In the genomic region with DNA sequence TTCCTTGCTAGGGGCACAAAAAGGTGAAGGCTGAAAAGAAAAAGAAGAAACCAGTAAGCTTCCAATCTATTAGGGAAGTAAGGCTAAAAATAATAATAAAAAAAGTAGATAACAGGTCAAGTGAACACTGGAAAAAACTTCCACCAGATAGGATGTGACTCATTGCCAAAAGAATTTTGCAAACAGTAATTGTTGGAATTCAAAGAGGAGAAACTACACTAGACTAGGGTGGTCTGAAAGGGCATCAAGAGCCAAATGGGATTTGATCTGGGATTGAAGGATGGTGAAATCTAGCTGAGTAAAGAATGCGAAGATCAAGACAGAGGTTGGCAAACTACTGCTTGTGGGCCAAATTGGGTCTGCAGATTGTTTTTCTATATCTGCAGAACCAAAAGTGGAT, we compare ENCODE assay signal across 15 cellular contexts. TPM values are rescaled to one million over a fixed set of nuclear protein-coding genes. Genes with fewer than 3 reads are reported as not detected.
A peak's percentile ranks its signal among the peaks of the same experiment; 100 is the strongest.
DNase-seq lines count a peak whose midpoint lies in the region; ATAC-seq and TF ChIP-seq lines count a peak whose summit lies in the region.
"Had no signal": no experiment of that assay in that cellular context is flagged by ENCODE, and none has a peak within 500 bp of the region (broad histone marks: within the 10 kb centered on the region; RNA-seq: fewer than 3 reads in every experiment).

No MANE protein-coding gene starts in this region.

- H3K27me3 ChIP-seq in GM23248 (replicated peaks; ENCODE audit: insufficient read depth) (0 out of 2 replicates have a peak, but pooled peaks cover 5% of the 10 kb centered on the region), SJSA1 (replicated peaks) (no peaks in the 10 kb centered on the region), gastrocnemius medialis (no peaks in the 10 kb centered on the region), aorta (ENCODE audit: control insufficient read depth in 1 of 2, insufficient read depth in 2 of 2, low read length in 1 of 2) (no peaks in the 10 kb centered on the region)

- ATAC-seq in gastrocnemius medialis (peak in 1 of 2 donors; percentile 39), aorta (ENCODE audit: low FRiP score) (no peak), GM18909 (IDR thresholded peaks at IDR 0.05; ENCODE audit: poor library complexity, unreplicated experiment) (no peak)
- ATAC-seq: activated naive CD4-positive, alpha-beta T cell treated with anti-CD3 and anti-CD28 coated beads, Interleukin-2, amount 50 U/mL, for 72 hours had no signal

- DNase-seq in GM23248 (peak; percentile 19), SJSA1 (ENCODE audit: low read depth in 1 of 2, low spot score in 2 of 2) (peak in 1 of 2 experiments; percentile 83), fibroblast of the aortic adventitia (ENCODE audit: low read depth) (peak; percentile 25), gastrocnemius medialis (no peak), NCI-H526 treated with DMSO at 0.1 percent for 48 hours (lab: John Stamatoyannopoulos, UW) (no peak), iPS-NIHi7 (ENCODE audit: extremely low spot score) (no peak), aorta (no peak)
- DNase-seq: glutamatergic neuron; NCI-H187; NCI-H82; stimulated activated CD4-positive, alpha-beta T cell treated with anti-CD3 and anti-CD28 coated beads, Interleukin-12 subunit alpha, Interleukin-12 subunit beta, amount 100 ng/mL, for 4 hours had no signal

- H4K20me1 ChIP-seq in GM23248 (ENCODE audit: insufficient read depth), result no peaks in the 10 kb centered on the region

- H3K79me2 ChIP-seq in GM23248 (ENCODE audit: insufficient read depth), result no peaks in the 10 kb centered on the region

- in situ Hi-C loops in GM23248 (cut with MboI), result no loop called here
- in situ Hi-C loops in gastrocnemius medialis (cut with MboI; ENCODE audit: low sequenced_read_pairs in 4 of 4), result no loop called here

- H3K4me3 ChIP-seq in GM23248 (no peak overlapping the region), SJSA1 (no peak overlapping the region), fibroblast of the aortic adventitia (ENCODE audit: low read depth, low read length) (no peak overlapping the region), gastrocnemius medialis (no peak overlapping the region), aorta (ENCODE audit: low read length in 2 of 2) (no peak overlapping the region)
- H3K4me3 ChIP-seq: suprapubic skin had no signal

- H3K9ac ChIP-seq in GM23248, result no peak overlapping the region
- H3K9ac ChIP-seq: KMS-11 had no signal

- H3K9me3 ChIP-seq in GM23248 (ENCODE audit: low read depth) (no peaks in the 10 kb centered on the region), SJSA1 (replicated peaks) (no peaks in the 10 kb centered on the region), gastrocnemius medialis (no peaks in the 10 kb centered on the region), aorta (ENCODE audit: control insufficient read depth, low read length) (no peaks in the 10 kb centered on the region)
- H3K9me3 ChIP-seq: suprapubic skin had no signal

- H3K4me1 ChIP-seq in GM23248 (ENCODE audit: insufficient read depth), result no peaks in the 10 kb centered on the region
- peaks cover 46% of the 10 kb centered on the region for H3K4me1 ChIP-seq in SJSA1 (replicated peaks)
- H3K4me1 ChIP-seq in gastrocnemius medialis, result no peaks in the 10 kb centered on the region
- peaks cover 0 to 5% of the 10 kb centered on the region in 2 donors for H3K4me1 ChIP-seq in aorta (ENCODE audit: control insufficient read depth in 1 of 2, insufficient read depth in 2 of 2, low read length in 2 of 2)

- no peaks in the 10 kb centered on the region for H3K36me3 ChIP-seq in GM23248 (ENCODE audit: low read depth)
- H3K36me3 ChIP-seq in SJSA1, result no peaks in the 10 kb centered on the region
- no peaks in the 10 kb centered on the region for H3K36me3 ChIP-seq in gastrocnemius medialis
- no peaks in the 10 kb centered on the region for H3K36me3 ChIP-seq in aorta (ENCODE audit: control insufficient read depth in 1 of 2, insufficient read depth in 2 of 2, low read length in 1 of 2)
- H3K36me3 ChIP-seq: suprapubic skin had no signal

- H3K9me2 ChIP-seq in GM23248 (ENCODE audit: insufficient read depth), result no peaks in the 10 kb centered on the region

- TF ChIP-seq CTCF in fibroblast of the aortic adventitia (IDR thresholded peaks at IDR 0.05; ENCODE audit: insufficient read depth, low read length) (no peak), gastrocnemius medialis (IDR thresholded peaks at IDR 0.05 in 4 of 5, conservative IDR thresholded peaks at IDR 0.05 in 1 of 5) (no peak)

- intact Hi-C loops in gastrocnemius medialis (cut with DNase I; ENCODE audit: low total_unique reads), result no loop called here
- intact Hi-C loops in aorta (cut with DNase I), result no loop called here

- H2AFZ ChIP-seq in GM23248, result no peak overlapping the region

- H3F3A ChIP-seq in GM23248 (ENCODE audit: insufficient read depth), result no peaks in the 10 kb centered on the region

- H3K27ac ChIP-seq in GM23248, result no peak overlapping the region
- H3K27ac ChIP-seq in SJSA1, result peak overlapping the region; percentile 53
- H3K27ac ChIP-seq in gastrocnemius medialis, result peak overlapping the region in 3 of 4 donors; percentile 24 to 62 (median 38)
- H3K27ac ChIP-seq in aorta (ENCODE audit: low read depth in 1 of 2, low read length in 2 of 2), result no peak overlapping the region
- H3K27ac ChIP-seq: KMS-11, suprapubic skin had no signal

- no peak overlapping the region for H3K4me2 ChIP-seq in GM23248 (ENCODE audit: unreplicated experiment)
- H3K4me2 ChIP-seq: KMS-11 had no signal

- TF ChIP-seq POLR2A in gastrocnemius medialis (IDR thresholded peaks at IDR 0.05), result no peak

- 50 to 58% methylated on average over 1 of the region's 1 CpG for WGBS in GM23248 (ENCODE audit: low coverage in 1 of 2, low lambda C conversion rate in 2 of 2, missing lambda C conversion rate in 2 of 2), 2 experiments
- WGBS in aorta, 2 donors, result 31% methylated on average over 1 of the region's 1 CpG

RNA-seq across cellular contexts. Expression of gene ST6GALNAC3, which starts 6.0 kb away (rescaled TPM):
- not detected in 2 replicates for total RNA-seq in GM23248 (2014; rRNA removed; shearing (Covaris generic))
- polyA plus RNA-seq in GM23248 (2016; fragmentation: Nextera tagmentation; extraction: Ambion mirVana), result not detected in 2 replicates
- 3.4 and 5.1 TPM in 2 replicates for total RNA-seq in SJSA1 (2014; rRNA removed; shearing (Covaris generic))
- total RNA-seq in fibroblast of the aortic adventitia (ENCODE audit: low replicate concordance), result 0.74 and 3.1 TPM in 2 replicates
- total RNA-seq in gastrocnemius medialis, result 1 to 10 TPM; 1.7 to 3.9 (median 2.8) TPM
- 10 to 100 TPM; 10.5 to 20.2 TPM for total RNA-seq in aorta
- 1 to 10 TPM in 1 of 2 donors, under 1 TPM in 1; 0.50 to 1.3 TPM for polyA plus RNA-seq in aorta

Comparison
In these comparisons a context has a peak if more than half of its experiments do, and no peak if none do; other contexts are left out.
1. DNase-seq: peak in GM23248 (single experiment) and fibroblast of the aortic adventitia (single experiment); none in gastrocnemius medialis (0 of 2), NCI-H526 treated with DMSO at 0.1 percent for 48 hours (single experiment), iPS-NIHi7 (single experiment) and aorta (0 of 2).
2. H3K27ac ChIP-seq: peak in SJSA1 (single experiment) and gastrocnemius medialis (3 of 4); none in GM23248 (single experiment) and aorta (0 of 2).